In genomic region chr2:134722728-134723127, GRCh38 we compare ENCODE assay signal across 19 cellular contexts. TPM values are rescaled to one million over a fixed set of nuclear protein-coding genes. Genes with fewer than 3 reads are reported as not detected.
DNase-seq lines count a peak whose midpoint lies in the region; ATAC-seq and TF ChIP-seq lines count a peak whose summit lies in the region.
"Had no signal": no experiment of that assay in that cellular context is flagged by ENCODE, and none has a peak within 500 bp of the region (broad histone marks: within the 10 kb centered on the region; RNA-seq: fewer than 3 reads in every experiment).

No MANE protein-coding gene starts in this region.

- H3K36me3 Mint-ChIP-seq in endothelial cell (ENCODE audit: low read depth, unreplicated experiment), result peaks cover 14% of the 10 kb centered on the region
- no peaks in the 10 kb centered on the region for H3K36me3 Mint-ChIP-seq in activated CD8-positive, alpha-beta T cell treated with anti-CD3 and anti-CD28 coated beads for 36 hours (ENCODE audit: low read depth)
- H3K36me3 Mint-ChIP-seq: CD8-positive, alpha-beta memory T cell had no signal

- H2AFZ ChIP-seq in PC-3 (ENCODE audit: low read length) (no peak overlapping the region), neuronal stem cell (ENCODE audit: low read length) (no peak overlapping the region)

- no peak overlapping the region for H2BK5ac ChIP-seq in neuronal stem cell (ENCODE audit: low read length)

- H4K91ac ChIP-seq in neuronal stem cell (ENCODE audit: low read depth, low read length, poor library complexity), result no peak overlapping the region

- no peak overlapping the region for H3K14ac ChIP-seq in neuronal stem cell (ENCODE audit: low read length)

- H3K36me3 ChIP-seq in PC-3 (ENCODE audit: low read depth, low read length) (no peaks in the 10 kb centered on the region), neuronal stem cell (replicated peaks in 1 of 2; ENCODE audit: control insufficient read depth in 2 of 2, insufficient read depth in 2 of 2, low read length in 2 of 2) (no peaks in the 10 kb centered on the region)
- H3K36me3 ChIP-seq: pancreas, Peyer's patch had no signal

- no peak for ATAC-seq in PC-3
- no peak for ATAC-seq in HG02885 (IDR thresholded peaks at IDR 0.05; ENCODE audit: poor library complexity, unreplicated experiment)
- ATAC-seq in HG02840 (IDR thresholded peaks at IDR 0.05; ENCODE audit: low FRiP score, unreplicated experiment), result no peak
- no peak for ATAC-seq in activated CD8-positive, alpha-beta T cell treated with anti-CD3 and anti-CD28 coated beads for 36 hours
- ATAC-seq: activated T-cell treated with anti-CD3 and anti-CD28 coated beads, Interleukin-2, amount 50 U/mL, for 4 hours; foreskin keratinocyte; pancreas had no signal

- no peaks in the 10 kb centered on the region for H3K79me2 ChIP-seq in PC-3 (ENCODE audit: low read length)

- H3K4me1 ChIP-seq in PC-3 (ENCODE audit: insufficient read depth, low read length) (peaks cover 10% of the 10 kb centered on the region), neuronal stem cell (ENCODE audit: control insufficient read depth in 2 of 2, insufficient read depth in 1 of 2, low read depth in 1 of 2, low read length in 2 of 2) (peaks cover 0 to 3% of the 10 kb centered on the region in 2 donors)
- H3K4me1 ChIP-seq: foreskin keratinocyte had no signal

- POLR2A ChIA-PET in PC-3 (lab: Charles Lee; ENCODE audit: unreplicated experiment), result no interaction called here
- POLR2A ChIA-PET in activated CD8-positive, alpha-beta T cell treated with anti-CD3 and anti-CD28 coated beads for 36 hours (lab: Charles Lee), result no interaction called here

- intact Hi-C loops in PC-3 (cut with micrococcal nuclease), result no loop called here
- intact Hi-C loops in activated CD8-positive, alpha-beta T cell treated with anti-CD3 and anti-CD28 coated beads for 36 hours (cut with micrococcal nuclease), result no loop called here

- CTCF ChIA-PET in PC-3 (lab: Charles Lee), result interaction anchor here (0.7 kb wide), 1 partner anchor 93 kb away, joined by 4 read pairs; no protein-coding TSS in a partner anchor
- CTCF ChIA-PET in activated CD8-positive, alpha-beta T cell treated with anti-CD3 and anti-CD28 coated beads for 36 hours (lab: Charles Lee), result interaction anchor here (1.0 kb wide), 1 partner anchor 18 kb away, joined by 3 read pairs; no protein-coding TSS in a partner anchor

- H3K27ac ChIP-seq in PC-3 (ENCODE audit: low read length) (no peak overlapping the region), neuronal stem cell (replicated peaks; ENCODE audit: low read length) (no peak overlapping the region)
- H3K27ac ChIP-seq: foreskin keratinocyte, pancreas, Peyer's patch had no signal

- H3K4me3 ChIP-seq in PC-3 (ENCODE audit: low read length) (no peak overlapping the region), neuronal stem cell (ENCODE audit: low read length in 2 of 2) (no peak overlapping the region)
- H3K4me3 ChIP-seq: pancreas, Peyer's patch had no signal

- H2BK120ac ChIP-seq in neuronal stem cell (ENCODE audit: low read depth, low read length), result peak overlapping the region; percentile 73

- H3K9ac ChIP-seq in PC-3 (ENCODE audit: low read length) (no peak overlapping the region), neuronal stem cell (ENCODE audit: low read depth, low read length, poor library complexity) (no peak overlapping the region)

- H3K4me2 ChIP-seq in PC-3 (ENCODE audit: low read length) (no peak overlapping the region), neuronal stem cell (ENCODE audit: insufficient read depth, low read length, poor library complexity, severe bottlenecking) (no peak overlapping the region)

- no peak overlapping the region for H3K18ac ChIP-seq in neuronal stem cell (ENCODE audit: low read length)

- H3K9me3 ChIP-seq in PC-3 (ENCODE audit: low read length) (no peaks in the 10 kb centered on the region), neuronal stem cell (replicated peaks in 1 of 2; ENCODE audit: control insufficient read depth in 2 of 2, insufficient read depth in 1 of 2, low read depth in 1 of 2, low read length in 2 of 2) (peaks cover 0 to 3% of the 10 kb centered on the region in 2 donors)
- H3K9me3 ChIP-seq: pancreas, Peyer's patch had no signal

- H3K27me3 Mint-ChIP-seq in endothelial cell (ENCODE audit: unreplicated experiment), result peaks cover 13% of the 10 kb centered on the region
- H3K27me3 Mint-ChIP-seq in activated CD8-positive, alpha-beta T cell treated with anti-CD3 and anti-CD28 coated beads for 36 hours, result peaks cover 41% of the 10 kb centered on the region

- TF ChIP-seq CTCF in PC-3 (conservative IDR thresholded peaks at IDR 0.05; ENCODE audit: low read depth, low read length) (peak; percentile 67), endothelial cell (IDR thresholded peaks at IDR 0.05; ENCODE audit: unreplicated experiment) (peak; percentile 55)
- TF ChIP-seq CTCF in activated CD8-positive, alpha-beta T cell treated with anti-CD3 and anti-CD28 coated beads for 36 hours (IDR thresholded peaks at IDR 0.05), result no peak

- H3K23ac ChIP-seq in neuronal stem cell (ENCODE audit: low read depth, low read length, poor library complexity), result no peak overlapping the region

- no peaks in the 10 kb centered on the region for H4K20me1 ChIP-seq in PC-3 (ENCODE audit: low read length)

- WGBS in neuronal stem cell (ENCODE audit: extremely low coverage in 2 of 2, insufficient read length in 2 of 2, insufficient replicate concordance in 1 of 2), 2 donors, result no CpG with 5 or more reads among the region's 6 CpGs

- no peak overlapping the region for H2BK15ac ChIP-seq in neuronal stem cell (ENCODE audit: low read length)

- no peak overlapping the region for H3K4ac ChIP-seq in neuronal stem cell (ENCODE audit: low read length)

- H3F3A ChIP-seq in PC-3 (ENCODE audit: low read length, unreplicated experiment), result no peaks in the 10 kb centered on the region

- H3K27me3 ChIP-seq in PC-3 (ENCODE audit: low read length), result peaks cover 14% of the 10 kb centered on the region
- peaks cover 0 to 42% (median 16%) of the 10 kb centered on the region in 3 experiments for H3K27me3 ChIP-seq in neuronal stem cell (ENCODE audit: control insufficient read depth in 3 of 3, insufficient read depth in 3 of 3, low read depth in 1 of 3, low read length in 3 of 3)
- H3K27me3 ChIP-seq: pancreas had no signal

- H3K4me3 Mint-ChIP-seq in endothelial cell (ENCODE audit: unreplicated experiment), result no peak overlapping the region
- no peak overlapping the region for H3K4me3 Mint-ChIP-seq in activated CD8-positive, alpha-beta T cell treated with anti-CD3 and anti-CD28 coated beads for 36 hours
- H3K4me3 Mint-ChIP-seq: activated CD4-positive, alpha-beta T cell treated with anti-CD3 and anti-CD28 coated beads, Interleukin-2, amount 10 ng/mL, durations not matched to agents 24 days and 14 days; activated T-cell treated with anti-CD3 and anti-CD28 coated beads, Interleukin-2, amount 50 U/mL, for 4 hours; CD8-positive, alpha-beta memory T cell; T-helper 2 cell treated with Interferon-gamma antibody and Interleukin-4, amounts not matched to agents 5 μg/mL and 100 μg/mL, for 36 hours had no signal

- H3K9me3 Mint-ChIP-seq in endothelial cell (ENCODE audit: unreplicated experiment), result no peaks in the 10 kb centered on the region
- H3K9me3 Mint-ChIP-seq in activated CD8-positive, alpha-beta T cell treated with anti-CD3 and anti-CD28 coated beads for 36 hours, result no peaks in the 10 kb centered on the region
- H3K9me3 Mint-ChIP-seq: activated CD4-positive, alpha-beta T cell treated with anti-CD3 and anti-CD28 coated beads, Interleukin-2, amount 10 ng/mL, durations not matched to agents 24 days and 14 days; activated T-cell treated with anti-CD3 and anti-CD28 coated beads, Interleukin-2, amount 50 U/mL, for 4 hours; CD8-positive, alpha-beta memory T cell; T-helper 2 cell treated with Interferon-gamma antibody and Interleukin-4, amounts not matched to agents 5 μg/mL and 100 μg/mL, for 36 hours had no signal

- H3K9me2 ChIP-seq in PC-3 (replicated peaks; ENCODE audit: low read length), result no peaks in the 10 kb centered on the region

- peaks cover 5% of the 10 kb centered on the region for H3K4me1 Mint-ChIP-seq in endothelial cell (ENCODE audit: unreplicated experiment)
- peaks cover under 1% of the 10 kb centered on the region for H3K4me1 Mint-ChIP-seq in activated CD8-positive, alpha-beta T cell treated with anti-CD3 and anti-CD28 coated beads for 36 hours (ENCODE audit: low read depth)

- H3K27ac Mint-ChIP-seq in endothelial cell (ENCODE audit: unreplicated experiment), result no peak overlapping the region
- no peak overlapping the region for H3K27ac Mint-ChIP-seq in activated CD8-positive, alpha-beta T cell treated with anti-CD3 and anti-CD28 coated beads for 36 hours
- H3K27ac Mint-ChIP-seq: activated CD4-positive, alpha-beta T cell treated with anti-CD3 and anti-CD28 coated beads, Interleukin-2, amount 10 ng/mL, durations not matched to agents 24 days and 14 days; CD8-positive, alpha-beta memory T cell; T-helper 2 cell treated with Interferon-gamma antibody and Interleukin-4, amounts not matched to agents 5 μg/mL and 100 μg/mL, for 36 hours had no signal

- no TSS peak for BruUV-seq in PC-3 (replicated peaks; lab: Mats Ljungman, UMichigan)

- peaks cover under 1% of the 10 kb centered on the region for H3K79me1 ChIP-seq in neuronal stem cell (ENCODE audit: low read depth, low read length)

- H4K8ac ChIP-seq in neuronal stem cell (ENCODE audit: low read depth, low read length), result no peak overlapping the region

- DNase-seq in DMS53 (lab: John Stamatoyannopoulos, UW), result peak; percentile 0
- DNase-seq in DMS53 treated with DMSO at 0.1 percent for 48 hours (lab: John Stamatoyannopoulos, UW; ENCODE audit: unreplicated experiment), result no peak
- DNase-seq in PC-3, result no peak
- DNase-seq in endothelial cell (ENCODE audit: low spot score), result peak; percentile 41
- no peak for DNase-seq in neuronal stem cell (ENCODE audit: low spot score)
- DNase-seq in activated CD8-positive, alpha-beta T cell treated with anti-CD3 and anti-CD28 coated beads for 36 hours, result no peak
- DNase-seq: 8988T; activated CD4-positive, alpha-beta T cell treated with anti-CD3 and anti-CD28 coated beads, Interleukin-2, amount 10 ng/mL, durations not matched to agents 24 days and 14 days; activated T-cell treated with anti-CD3 and anti-CD28 coated beads, Interleukin-2, amount 50 U/mL, for 4 hours; CD8-positive, alpha-beta memory T cell; foreskin keratinocyte; GF-D8; NCI-H1417 treated with DMSO at 0.1 percent for 48 hours; NCI-H446; pancreas; Peyer's patch had no signal

- H2AK5ac ChIP-seq in neuronal stem cell (ENCODE audit: low read depth, low read length), result no peak overlapping the region

- no peak overlapping the region for H2BK12ac ChIP-seq in neuronal stem cell (ENCODE audit: low read length)

RNA-seq across cellular contexts. Expression of gene TMEM163, which starts 3.9 kb away (rescaled TPM):
- total RNA-seq in PC-3 (2014; rRNA removed) (0.12 and 0.47 TPM in 2 replicates), endothelial cell (ENCODE audit: unreplicated experiment) (150 TPM)
- 8.5 TPM for polyA plus RNA-seq in neuronal stem cell (2013, experiment 1 of 2)
- polyA plus RNA-seq in neuronal stem cell (2013, experiment 2 of 2), result 8.8 TPM
- not detected for total RNA-seq in activated CD8-positive, alpha-beta T cell treated with anti-CD3 and anti-CD28 coated beads for 36 hours
- total RNA-seq: CD8-positive, alpha-beta memory T cell; foreskin keratinocyte had no signal
- polyA plus RNA-seq: foreskin keratinocyte had no signal

Comparison
In these comparisons a context has a peak if more than half of its experiments do, and no peak if none do; other contexts are left out.
1. DNase-seq: peak in DMS53 (single experiment) and endothelial cell (single experiment); none in DMS53 treated with DMSO at 0.1 percent for 48 hours (single experiment), PC-3 (single experiment), neuronal stem cell (single experiment) and activated CD8-positive, alpha-beta T cell treated with anti-CD3 and anti-CD28 coated beads for 36 hours (single experiment).
2. RNA of gene TMEM163, which starts 3.9 kb away (total RNA-seq): 150 TPM in endothelial cell (single experiment); 0.12 to 0.47 TPM in PC-3 and not detected in activated CD8-positive, alpha-beta T cell treated with anti-CD3 and anti-CD28 coated beads for 36 hours; every median in the first group is over 100 times any median in the second.